ENCODE assay signal across 28 cellular contexts in genomic region chr17:71850792-71851191, GRCh38.
DNase-seq lines count a peak whose midpoint lies in the region; ATAC-seq lines count a peak whose summit lies in the region.
"Had no signal": no experiment of that assay in that cellular context is flagged by ENCODE, and none has a peak within 500 bp of the region (broad histone marks: within the 10 kb centered on the region; RNA-seq: fewer than 3 reads in every experiment).

No MANE protein-coding gene starts in this region.

- ATAC-seq in GM18498 (IDR thresholded peaks at IDR 0.05; ENCODE audit: unreplicated experiment) (peak; percentile 44), GM19035 (IDR thresholded peaks at IDR 0.05; ENCODE audit: unreplicated experiment) (peak; percentile 31), HG02870 (IDR thresholded peaks at IDR 0.05; ENCODE audit: unreplicated experiment) (peak; percentile 57), HG03378 (IDR thresholded peaks at IDR 0.05; ENCODE audit: unreplicated experiment) (peak; percentile 33), GM19467 (IDR thresholded peaks at IDR 0.05; ENCODE audit: unreplicated experiment) (no peak)
- ATAC-seq: activated naive CD8-positive, alpha-beta T cell treated with anti-CD3 and anti-CD28 coated beads, Interleukin-2, amount 50 U/mL, for 24 hours; body of pancreas; left ventricle myocardium superior; right lobe of liver; SK-N-SH treated with all-trans-retinoic acid at 6 μM for 48 hours had no signal

- H3K4me1 ChIP-seq in HAP-1 = no peaks in the 10 kb centered on the region
- H3K4me1 ChIP-seq: body of pancreas, Caco-2, parathyroid adenoma, right lobe of liver, upper lobe of left lung had no signal

- in situ Hi-C loops in HAP-1 (cut with MboI; ENCODE audit: low sequenced_read_pairs) = no loop called here

- H3K9me3 ChIP-seq in HAP-1 = no peaks in the 10 kb centered on the region
- H3K9me3 ChIP-seq: body of pancreas, Caco-2, right lobe of liver, upper lobe of left lung had no signal

- H3K27me3 ChIP-seq in HAP-1 (ENCODE audit: low read depth) = no peaks in the 10 kb centered on the region
- H3K27me3 ChIP-seq: BE2C, body of pancreas, hepatocyte, right lobe of liver, upper lobe of left lung had no signal

- H3K4me3 ChIP-seq in HAP-1 = no peak overlapping the region
- H3K4me3 ChIP-seq: body of pancreas, hepatocyte, right lobe of liver, upper lobe of left lung had no signal

- H3K36me3 ChIP-seq in HAP-1 (replicated peaks) = no peaks in the 10 kb centered on the region
- H3K36me3 ChIP-seq: BE2C, right lobe of liver, upper lobe of left lung had no signal

- no peak for DNase-seq in T-helper 2 cell
- no peak for DNase-seq in HuH-7.5 (ENCODE audit: low spot score)
- DNase-seq in HAP-1 (ENCODE audit: low spot score in 2 of 2) = no peak
- DNase-seq: activated CD4-positive, alpha-beta T cell treated with anti-CD3 and anti-CD28 coated beads, Interleukin-2, amount 50 U/mL, for 1 hour; activated naive CD8-positive, alpha-beta T cell treated with anti-CD3 and anti-CD28 coated beads, Interleukin-2, amount 50 U/mL, for 24 hours; BE2C; body of pancreas; Caco-2; effector CD4-positive, alpha-beta T cell; erythroblast; foreskin fibroblast; H9; Kasumi-1; left ventricle myocardium superior; NCI-H187; NCI-H2227 treated with DMSO at 0.1 percent for 48 hours; NCI-H748 treated with DMSO at 0.1 percent for 48 hours; nephron progenitor cell; right lobe of liver; upper lobe of left lung had no signal
